In genomic region chr15:49674370-49674769, GRCh38 we compare ENCODE assay signal across 20 cellular contexts. TPM values are rescaled to one million over a fixed set of nuclear protein-coding genes. Genes with fewer than 3 reads are reported as not detected.
DNase-seq lines count a peak whose midpoint lies in the region; ATAC-seq and TF ChIP-seq lines count a peak whose summit lies in the region.
"Had no signal": no experiment of that assay in that cellular context is flagged by ENCODE, and none has a peak within 500 bp of the region (broad histone marks: within the 10 kb centered on the region; RNA-seq: fewer than 3 reads in every experiment).

No MANE protein-coding gene starts in this region.

- H3K9me3 ChIP-seq in IMR-90 (ENCODE audit: control insufficient read depth, insufficient read depth, low read length) (no peaks in the 10 kb centered on the region), vagina (no peaks in the 10 kb centered on the region), ovary (no peaks in the 10 kb centered on the region)
- H3K9me3 ChIP-seq: BLaER1 treated with 17β-estradiol and CSF1 and Interleukin-3, amounts not matched to agents 10 nM and 100 nM had no signal

- in situ Hi-C loops in IMR-90 (cut with MboI; ENCODE audit: low sequenced_read_pairs): no loop called here
- in situ Hi-C loops in astrocyte of the spinal cord (cut with HindIII; ENCODE audit: low sequenced_read_pairs): no loop called here

- no peak for TF ChIP-seq EP300 in ovary (IDR thresholded peaks at IDR 0.05)

- peak overlapping the region; percentile 63 for H2BK5ac ChIP-seq in IMR-90 (ENCODE audit: low read depth, low read length, poor library complexity, severe bottlenecking)

- peak overlapping the region; percentile 74 for H3K18ac ChIP-seq in IMR-90 (ENCODE audit: low read depth, low read length)

- H3K14ac ChIP-seq in IMR-90 (replicated peaks; ENCODE audit: low read depth, low read length): no peak overlapping the region

- DNase-seq in IMR-90 (peak; percentile 7), astrocyte of the spinal cord (ENCODE audit: low read depth, low spot score) (peak; percentile 10), left kidney (ENCODE audit: low read depth, low spot score) (peak; percentile 5), vagina (ENCODE audit: extremely low spot score in 2 of 2) (no peak), pons (ENCODE audit: low spot score) (no peak), ovary (no peak), medulla oblongata (ENCODE audit: extremely low spot score) (no peak)
- DNase-seq: activated CD4-positive, alpha-beta T cell treated with anti-CD3 and anti-CD28 coated beads for 1 hour; activated T-cell treated with anti-CD3 and anti-CD28 coated beads, Interleukin-2, amount 50 U/mL, for 72 hours; GDM1; glutamatergic neuron; MM.1S; naive thymus-derived CD4-positive, alpha-beta T cell; NCI-H187 treated with DMSO at 0.1 percent for 48 hours; posterior cingulate gyrus; stimulated activated CD4-positive, alpha-beta T cell treated with anti-CD3 and anti-CD28 coated beads, Interleukin-2, amount 100 ng/mL, for 48 hours; stimulated activated naive CD8-positive, alpha-beta T cell treated with anti-CD3 and anti-CD28 coated beads, Interleukin-15, amount 100 ng/mL, for 72 hours had no signal

- 0 out of 3 replicates have a peak overlapping the region, but pooled peaks have one; percentile 0 for H2BK15ac ChIP-seq in IMR-90 (ENCODE audit: low read depth, low read length)

- TF ChIP-seq CTCF in IMR-90 (conservative IDR thresholded peaks at IDR 0.05; ENCODE audit: low read depth, low read length) (no peak), astrocyte of the spinal cord (IDR thresholded peaks at IDR 0.05; ENCODE audit: low read depth, low read length) (no peak), vagina (IDR thresholded peaks at IDR 0.05) (no peak), ovary (IDR thresholded peaks at IDR 0.05) (no peak)

- no peaks in the 10 kb centered on the region for H3K79me1 ChIP-seq in IMR-90 (ENCODE audit: low read depth in 1 of 2, low read length in 2 of 2)

- peak overlapping the region; percentile 19; the same call in 1 of the 2 replicates for H3K4me2 ChIP-seq in IMR-90 (ENCODE audit: low read depth, low read length)
- H3K4me2 ChIP-seq: BLaER1 treated with 17β-estradiol and CSF1 and Interleukin-3, amounts not matched to agents 10 nM and 100 nM had no signal

- H3K27me3 ChIP-seq in IMR-90 (ENCODE audit: control insufficient read depth, insufficient read depth, low read length): no peaks in the 10 kb centered on the region
- no peaks in the 10 kb centered on the region for H3K27me3 ChIP-seq in vagina
- H3K27me3 ChIP-seq in ovary: no peaks in the 10 kb centered on the region
- H3K27me3 ChIP-seq: BLaER1 treated with 17β-estradiol and CSF1 and Interleukin-3, amounts not matched to agents 10 nM and 100 nM had no signal

- no peak overlapping the region for H2AK5ac ChIP-seq in IMR-90 (ENCODE audit: low read depth, low read length)

- H3K27ac ChIP-seq in IMR-90 (ENCODE audit: insufficient read depth, low read length) (peak overlapping the region; percentile 21; the same call in 1 of the 2 replicates), vagina (peak overlapping the region; percentile 23), ovary (peak overlapping the region in 1 of 2 donors; percentile 18)
- H3K27ac ChIP-seq: BLaER1 treated with 17β-estradiol and CSF1 and Interleukin-3, amounts not matched to agents 10 nM and 100 nM had no signal

- H2AK9ac ChIP-seq in IMR-90 (replicated peaks; ENCODE audit: low read depth, low read length, poor library complexity): no peak overlapping the region

- H3K9ac ChIP-seq in IMR-90 (ENCODE audit: low read depth, low read length): no peak overlapping the region
- H3K9ac ChIP-seq: BLaER1 treated with 17β-estradiol and CSF1 and Interleukin-3, amounts not matched to agents 10 nM and 100 nM had no signal

- no peak for TF ChIP-seq RAD21 in IMR-90 (IDR thresholded peaks at IDR 0.05; ENCODE audit: low read length)

- no peak overlapping the region for H2BK120ac ChIP-seq in IMR-90 (ENCODE audit: low read depth, low read length)

- H2AFZ ChIP-seq in IMR-90 (replicated peaks; ENCODE audit: low read length, poor library complexity): no peak overlapping the region

- no TSS peak for BruUV-seq in IMR-90 (replicated peaks; lab: Mats Ljungman, UMichigan)

- H4K91ac ChIP-seq in IMR-90 (ENCODE audit: insufficient read depth, low read depth, low read length): no peak overlapping the region

- intact Hi-C loops in IMR-90 (cut with micrococcal nuclease): no loop called here
- intact Hi-C loops in vagina (cut with DNase I): no loop called here
- intact Hi-C loops in ovary (cut with DNase I): no loop called here

- dilution Hi-C loops in IMR-90 (cut with HindIII; ENCODE audit: low sequenced_read_pairs, unreplicated experiment): no loop called here

- H4K5ac ChIP-seq in IMR-90 (ENCODE audit: low read depth, low read length): peak overlapping the region; percentile 57; the same call in 1 of the 2 replicates

- peaks cover 4% of the 10 kb centered on the region for H3K4me1 ChIP-seq in IMR-90 (ENCODE audit: control insufficient read depth, insufficient read depth, low read length)
- H3K4me1 ChIP-seq in vagina: no peaks in the 10 kb centered on the region
- H3K4me1 ChIP-seq in ovary (ENCODE audit: insufficient read depth): peaks cover 4% of the 10 kb centered on the region
- H3K4me1 ChIP-seq: BLaER1 treated with 17β-estradiol and CSF1 and Interleukin-3, amounts not matched to agents 10 nM and 100 nM had no signal

- no peak for TF ChIP-seq POLR2A in IMR-90 (IDR thresholded peaks at IDR 0.05; ENCODE audit: low read depth, low read length)
- no peak for TF ChIP-seq POLR2A in vagina (IDR thresholded peaks at IDR 0.05)
- TF ChIP-seq POLR2A in ovary (IDR thresholded peaks at IDR 0.05): no peak

- H3K4ac ChIP-seq in IMR-90 (ENCODE audit: low read depth, low read length): no peak overlapping the region

- POLR2A ChIA-PET in IMR-90 (lab: Charles Lee; ENCODE audit: unreplicated experiment): no interaction called here

- H3K9me1 ChIP-seq in IMR-90 (ENCODE audit: insufficient read depth, low read length): peaks cover 3% of the 10 kb centered on the region; the same call in 1 of the 2 replicates

- H3K36me3 ChIP-seq in IMR-90 (ENCODE audit: control insufficient read depth, insufficient read depth, low read length) (no peaks in the 10 kb centered on the region), vagina (no peaks in the 10 kb centered on the region), ovary (no peaks in the 10 kb centered on the region)
- H3K36me3 ChIP-seq: BLaER1 treated with 17β-estradiol and CSF1 and Interleukin-3, amounts not matched to agents 10 nM and 100 nM had no signal

- H3K4me3 ChIP-seq in IMR-90 (ENCODE audit: insufficient read depth, low read depth, low read length): no peak overlapping the region
- H3K4me3 ChIP-seq in astrocyte of the spinal cord (ENCODE audit: low read depth, low read length): no peak overlapping the region
- no peak overlapping the region for H3K4me3 ChIP-seq in vagina
- no peak overlapping the region for H3K4me3 ChIP-seq in ovary
- H3K4me3 ChIP-seq: BLaER1 treated with 17β-estradiol and CSF1 and Interleukin-3, amounts not matched to agents 10 nM and 100 nM; GM12878; lung had no signal

- no CpG with 5 or more reads among the region's 1 CpG for WGBS in IMR-90 (ENCODE audit: extremely low coverage in 2 of 2, insufficient read length in 1 of 2), 2 experiments
- 13 to 31% (median 13%) methylated on average over 1 of the region's 1 CpG for WGBS in ovary, 3 donors

- no peaks in the 10 kb centered on the region for H4K20me1 ChIP-seq in IMR-90 (ENCODE audit: insufficient read depth, low read length)
- H4K20me1 ChIP-seq: BLaER1 treated with 17β-estradiol and CSF1 and Interleukin-3, amounts not matched to agents 10 nM and 100 nM had no signal

- peak; percentile 62 for ATAC-seq in IMR-90 (ENCODE audit: low read depth)
- ATAC-seq: activated T-cell treated with anti-CD3 and anti-CD28 coated beads, Interleukin-2, amount 50 U/mL, for 72 hours; GM12878; naive thymus-derived CD4-positive, alpha-beta T cell; stimulated activated naive CD8-positive, alpha-beta T cell treated with anti-CD3 and anti-CD28 coated beads, Interleukin-15, amount 100 ng/mL, for 72 hours had no signal

- CTCF ChIA-PET in IMR-90 (lab: Yijun Ruan, JAX): no interaction called here

- H4K8ac ChIP-seq in IMR-90 (ENCODE audit: low read depth in 2 of 2, low read length in 2 of 2): no peak overlapping the region; a peak in 1 of 4 replicates

- H3K23ac ChIP-seq in IMR-90 (ENCODE audit: low read depth, low read length): no peak overlapping the region

- no peak overlapping the region for H2BK20ac ChIP-seq in IMR-90 (ENCODE audit: low read depth, low read length)

- no peak overlapping the region for H3K56ac ChIP-seq in IMR-90 (ENCODE audit: extremely low read depth, insufficient read depth, low read length)

TF ChIP-seq in IMR-90, 13 proteins besides CTCF, POLR2A, EP300 and RAD21:
- no peak for TF ChIP-seq RCOR1 (IDR thresholded peaks at IDR 0.05; ENCODE audit: insufficient replicate concordance, low read length)
- no peak for TF ChIP-seq FOS (IDR thresholded peaks at IDR 0.05; ENCODE audit: low read depth, low read length)
- TF ChIP-seq MXI1 (IDR thresholded peaks at IDR 0.05; ENCODE audit: borderline replicate concordance, low read depth, low read length): no peak
- TF ChIP-seq ELK1 (IDR thresholded peaks at IDR 0.05; ENCODE audit: borderline replicate concordance, low read depth, low read length): no peak
- no peak for TF ChIP-seq MAFK (IDR thresholded peaks at IDR 0.05; ENCODE audit: low read depth, low read length)

RNA-seq across cellular contexts. Expression of gene DTWD1, which starts 53.5 kb away (rescaled TPM):
- total RNA-seq in IMR-90 (2012; rRNA removed): 20.1 and 24.4 TPM in 2 replicates
- polyA plus RNA-seq in IMR-90 (2012; rRNA removed): 12.6 and 19.9 TPM in 2 replicates
- 1.4 and 2.0 TPM in 2 replicates for polyA plus RNA-seq in IMR-90 (2012; cell fraction: cytosol; rRNA removed)
- polyA plus RNA-seq in IMR-90 (2012; cell fraction: nucleus; rRNA removed; ENCODE audit: low replicate concordance): 1.4 and 20.7 TPM in 2 replicates
- 13.3 TPM for total RNA-seq in vagina
- total RNA-seq in ovary: 10 to 100 TPM; 18.5 to 55.9 (median 47.0) TPM
- 10 to 100 TPM; 33.3 to 40.1 TPM for polyA plus RNA-seq in ovary

RNA-seq across cellular contexts. Expression of gene FAM227B, which starts 53.8 kb away (rescaled TPM):
- 1.8 and 2.5 TPM in 2 replicates for total RNA-seq in IMR-90 (2012; rRNA removed)
- 2.6 and 3.0 TPM in 2 replicates for polyA plus RNA-seq in IMR-90 (2012; rRNA removed)
- 0.36 and 0.40 TPM in 2 replicates for polyA plus RNA-seq in IMR-90 (2012; cell fraction: cytosol; rRNA removed)
- 0.36 and 1.4 TPM in 2 replicates for polyA plus RNA-seq in IMR-90 (2012; cell fraction: nucleus; rRNA removed; ENCODE audit: low replicate concordance)
- 2.9 TPM for total RNA-seq in vagina
- 10 to 100 TPM in 5 of 7 donors, 1 to 10 TPM in 2; 7.0 to 21.8 (median 13.3) TPM for total RNA-seq in ovary
- polyA plus RNA-seq in ovary: 1 to 10 TPM; 8.2 to 8.7 TPM

Comparison
In these comparisons a context has a peak if more than half of its experiments do, and no peak if none do; other contexts are left out.
1. DNase-seq: peak in IMR-90 (single experiment), astrocyte of the spinal cord (single experiment) and left kidney (single experiment); none in vagina (0 of 2), pons (single experiment), ovary (0 of 5) and medulla oblongata (single experiment).